Comparison of ENCODE assay signal across 22 cellular contexts in genomic region chr10:114643158-114643557, GRCh38.
"Had no signal": no experiment of that assay in that cellular context is flagged by ENCODE, and none has a peak within 500 bp of the region (broad histone marks: within the 10 kb centered on the region; RNA-seq: fewer than 3 reads in every experiment).

No MANE protein-coding gene starts in this region.

- H3K27ac ChIP-seq: RWPE1 had no signal

- H3K9me3 ChIP-seq: SK-N-SH had no signal

- H3K4me2 ChIP-seq: SK-N-SH had no signal

- DNase-seq: IMR-90, Karpas-422, KG1, MV-4-11, NCI-H1048, NCI-H1105, NCI-H1417, NCI-H1436 treated with DMSO at 0.1 percent for 48 hours, NCI-H1694, NCI-H187 treated with DMSO at 0.1 percent for 48 hours, NCI-H2029 treated with DMSO at 0.1 percent for 48 hours, NCI-H2171 treated with DMSO at 0.1 percent for 48 hours, NCI-H345, NCI-H446 treated with DMSO at 0.1 percent for 48 hours, NCI-H510A treated with DMSO at 0.1 percent for 48 hours, NCI-H526, NCI-H774, SHP77, SK-N-SH, SW 1271 had no signal

- ATAC-seq: HepG2 had no signal

- H3K9me2 ChIP-seq: SK-N-SH had no signal

- H3K9ac ChIP-seq: SK-N-SH had no signal
